ENCODE assay signal across 22 cellular contexts in genomic region chr14:101412741-101413140, GRCh38.
DNase-seq lines count a peak whose midpoint lies in the region; FAIRE-seq and TF ChIP-seq lines count a peak whose summit lies in the region.
"Had no signal": no experiment of that assay in that cellular context is flagged by ENCODE, and none has a peak within 500 bp of the region (broad histone marks: within the 10 kb centered on the region; RNA-seq: fewer than 3 reads in every experiment).

No MANE protein-coding gene starts in this region.

- H3K4me1 ChIP-seq in CD4-positive, alpha-beta memory T cell (ENCODE audit: insufficient read depth, low read length), result no peaks in the 10 kb centered on the region

- no peak for FAIRE-seq in urothelium cell line (lab: Jason Lieb, UNC)
- FAIRE-seq: A204.1, G401.6, GM12892 had no signal

- peak overlapping the region; percentile 46 for H3K27ac Mint-ChIP-seq in activated naive CD8-positive, alpha-beta T cell
- H3K27ac Mint-ChIP-seq in activated naive CD8-positive, alpha-beta T cell treated with anti-CD3 and anti-CD28 coated beads for 36 hours, result no peak overlapping the region
- H3K27ac Mint-ChIP-seq in CD4-positive, alpha-beta memory T cell, result no peak overlapping the region
- no peak overlapping the region for H3K27ac Mint-ChIP-seq in chondrocyte (ENCODE audit: unreplicated experiment)
- H3K27ac Mint-ChIP-seq: CD14-positive monocyte had no signal

- CTCF ChIA-PET in CD4-positive, alpha-beta memory T cell (lab: Charles Lee; ENCODE audit: partially characterized antibody), result interaction anchor here (0.6 to 0.7 kb wide), 2 partner anchors 30 to 216 kb away, joined by 3 read pairs; no protein-coding TSS in a partner anchor

- peaks cover 5% of the 10 kb centered on the region for H3K27me3 ChIP-seq in CD4-positive, alpha-beta memory T cell (ENCODE audit: insufficient read depth, low read length)

- H3K9me3 ChIP-seq in CD4-positive, alpha-beta memory T cell (ENCODE audit: control insufficient read depth in 1 of 2, low read length in 2 of 2), result no peaks in the 10 kb centered on the region
- H3K9me3 ChIP-seq: Caco-2 had no signal

- peaks cover 2% of the 10 kb centered on the region for H3K36me3 Mint-ChIP-seq in activated naive CD8-positive, alpha-beta T cell
- H3K36me3 Mint-ChIP-seq in activated naive CD8-positive, alpha-beta T cell treated with anti-CD3 and anti-CD28 coated beads for 36 hours, result no peaks in the 10 kb centered on the region
- H3K36me3 Mint-ChIP-seq in CD4-positive, alpha-beta memory T cell, result no peaks in the 10 kb centered on the region
- H3K36me3 Mint-ChIP-seq in chondrocyte (ENCODE audit: low read depth), result no peaks in the 10 kb centered on the region
- H3K36me3 Mint-ChIP-seq: CD14-positive monocyte had no signal

- intact Hi-C loops in CD4-positive, alpha-beta memory T cell (cut with micrococcal nuclease), result no loop called here

- no peak for DNase-seq in activated naive CD8-positive, alpha-beta T cell treated with anti-CD3 and anti-CD28 coated beads for 36 hours
- DNase-seq in NCI-H748 treated with DMSO at 0.1 percent for 48 hours (lab: John Stamatoyannopoulos, UW) (peak; percentile 40), fibroblast of peridontal ligament (ENCODE audit: extremely low read depth) (peak; percentile 21), urothelium cell line (ENCODE audit: low spot score) (peak; percentile 31), mesenteric fat pad (ENCODE audit: low spot score) (no peak), chondrocyte (ENCODE audit: low spot score) (no peak)
- DNase-seq in CD4-positive, alpha-beta memory T cell, result no peak
- DNase-seq: DMS53; GOT3; NCI-H1436; NCI-H2029 treated with DMSO at 0.1 percent for 48 hours; NCI-H524; NK-92 treated with Interleukin-12 subunit alpha and Interleukin-12 subunit beta, amount 100 ng/mL, for 24 hours; OCI-M1 had no signal

- H3K4me1 Mint-ChIP-seq in activated naive CD8-positive, alpha-beta T cell (ENCODE audit: low read depth), result no peaks in the 10 kb centered on the region
- H3K4me1 Mint-ChIP-seq in activated naive CD8-positive, alpha-beta T cell treated with anti-CD3 and anti-CD28 coated beads for 36 hours, result peaks cover 4% of the 10 kb centered on the region
- H3K4me1 Mint-ChIP-seq in CD4-positive, alpha-beta memory T cell, result no peaks in the 10 kb centered on the region
- peaks cover 11% of the 10 kb centered on the region for H3K4me1 Mint-ChIP-seq in chondrocyte (ENCODE audit: low read depth)
- H3K4me1 Mint-ChIP-seq: CD14-positive monocyte had no signal

- no peak overlapping the region for H3K27ac ChIP-seq in CD4-positive, alpha-beta memory T cell (ENCODE audit: low read depth, low read length)
- H3K27ac ChIP-seq: KMS-11, SK-N-MC had no signal

- no peaks in the 10 kb centered on the region for H3K36me3 ChIP-seq in CD4-positive, alpha-beta memory T cell (ENCODE audit: insufficient read depth, low read length)

- H3K27me3 Mint-ChIP-seq in activated naive CD8-positive, alpha-beta T cell, result peaks cover 42% of the 10 kb centered on the region
- H3K27me3 Mint-ChIP-seq in activated naive CD8-positive, alpha-beta T cell treated with anti-CD3 and anti-CD28 coated beads for 36 hours, result peaks cover 52% of the 10 kb centered on the region
- H3K27me3 Mint-ChIP-seq in CD4-positive, alpha-beta memory T cell, result peaks cover 36 to 52% of the 10 kb centered on the region in 2 donors
- peaks cover 18% of the 10 kb centered on the region for H3K27me3 Mint-ChIP-seq in chondrocyte (ENCODE audit: low read depth)

- no peak for TF ChIP-seq CTCF in chondrocyte (IDR thresholded peaks at IDR 0.05)

- no peak overlapping the region for H3K4me3 ChIP-seq in CD4-positive, alpha-beta memory T cell (ENCODE audit: low read length in 2 of 2)
- H3K4me3 ChIP-seq: SK-N-MC had no signal

- H3K4me3 Mint-ChIP-seq in activated naive CD8-positive, alpha-beta T cell, result no peak overlapping the region
- H3K4me3 Mint-ChIP-seq in activated naive CD8-positive, alpha-beta T cell treated with anti-CD3 and anti-CD28 coated beads for 36 hours, result no peak overlapping the region
- no peak overlapping the region for H3K4me3 Mint-ChIP-seq in CD4-positive, alpha-beta memory T cell
- H3K4me3 Mint-ChIP-seq in chondrocyte (ENCODE audit: unreplicated experiment), result no peak overlapping the region
- H3K4me3 Mint-ChIP-seq: CD14-positive monocyte had no signal

- POLR2A ChIA-PET in CD4-positive, alpha-beta memory T cell (lab: Charles Lee; ENCODE audit: partially characterized antibody), result no interaction called here

- H3K9me3 Mint-ChIP-seq in activated naive CD8-positive, alpha-beta T cell (ENCODE audit: low read depth), result no peaks in the 10 kb centered on the region
- no peaks in the 10 kb centered on the region for H3K9me3 Mint-ChIP-seq in activated naive CD8-positive, alpha-beta T cell treated with anti-CD3 and anti-CD28 coated beads for 36 hours
- H3K9me3 Mint-ChIP-seq in CD4-positive, alpha-beta memory T cell, result no peaks in the 10 kb centered on the region
- peaks cover 4% of the 10 kb centered on the region for H3K9me3 Mint-ChIP-seq in chondrocyte (ENCODE audit: low read depth)

Comparison
In these comparisons a context has a peak if more than half of its experiments do, and no peak if none do; other contexts are left out.
1. DNase-seq: peak in NCI-H748 treated with DMSO at 0.1 percent for 48 hours (single experiment), fibroblast of peridontal ligament (single experiment) and urothelium cell line (single experiment); none in activated naive CD8-positive, alpha-beta T cell treated with anti-CD3 and anti-CD28 coated beads for 36 hours (single experiment), CD4-positive, alpha-beta memory T cell (0 of 5), mesenteric fat pad (single experiment) and chondrocyte (single experiment).